8 cellular contexts compared by ENCODE assay signal in genomic region chr18:50819727-50820378, GRCh38. TPM values are rescaled to one million over a fixed set of nuclear protein-coding genes. Genes with fewer than 3 reads are reported as not detected.
DNase-seq lines count a peak whose midpoint lies in the region; ATAC-seq and TF ChIP-seq lines count a peak whose summit lies in the region.

MRO (minus strand) TSS chr18:50820016; CDS start chr18:50809400, 10,616 bp downstream.

- no peak within 1 kb of the TSS for H3K4ac ChIP-seq in IMR-90 (ENCODE audit: low read depth, low read length)

- H3K79me2 ChIP-seq in OCI-LY3 (ENCODE audit: low read length): no peaks in the 10 kb centered on the region

- WGBS in IMR-90 (ENCODE audit: extremely low coverage in 2 of 2, insufficient read length in 1 of 2), 2 experiments: 0% methylated on average over 4 of the region's 24 CpGs; no CpG with 5 or more reads in 1 of the 2 experiments

- H3K56ac ChIP-seq in IMR-90 (ENCODE audit: extremely low read depth, insufficient read depth, low read length): no peak within 1 kb of the TSS

- no peak within 1 kb of the TSS for H2BK20ac ChIP-seq in IMR-90 (ENCODE audit: low read depth, low read length)

- CTCF ChIA-PET in IMR-90 (lab: Yijun Ruan, JAX): interaction anchor here (0.6 to 2.0 kb wide), 7 partner anchors 9 to 249 kb away, joined by 3 to 8 read pairs (median 3); no protein-coding TSS in a partner anchor

- in situ Hi-C loops in IMR-90 (cut with MboI; ENCODE audit: low sequenced_read_pairs): loop anchor here (10.0 kb wide), 1 partner anchor 225 kb away; no protein-coding TSS in a partner anchor

- no peaks in the 10 kb centered on the region for H3K79me1 ChIP-seq in IMR-90 (ENCODE audit: low read depth in 1 of 2, low read length in 2 of 2)

- no peaks in the 10 kb centered on the region for H3K9me1 ChIP-seq in IMR-90 (ENCODE audit: insufficient read depth, low read length)

- H2BK120ac ChIP-seq in IMR-90 (ENCODE audit: low read depth, low read length): no peak within 1 kb of the TSS

- H2AK5ac ChIP-seq in IMR-90 (ENCODE audit: low read depth, low read length): no peak within 1 kb of the TSS

- no peak within 1 kb of the TSS for H3K23ac ChIP-seq in IMR-90 (ENCODE audit: low read depth, low read length)

- H2AK9ac ChIP-seq in IMR-90 (replicated peaks; ENCODE audit: low read depth, low read length, poor library complexity): no peak within 1 kb of the TSS

- H4K8ac ChIP-seq in IMR-90 (ENCODE audit: low read depth in 2 of 2, low read length in 2 of 2): no peak within 1 kb of the TSS

- no peak within 1 kb of the TSS for H4K91ac ChIP-seq in IMR-90 (ENCODE audit: insufficient read depth, low read depth, low read length)

- H4K5ac ChIP-seq in IMR-90 (ENCODE audit: low read depth, low read length): no peak within 1 kb of the TSS

- no peak within 1 kb of the TSS for H3K14ac ChIP-seq in IMR-90 (replicated peaks; ENCODE audit: low read depth, low read length)

- TF ChIP-seq CTCF in IMR-90 (conservative IDR thresholded peaks at IDR 0.05; ENCODE audit: low read depth, low read length): peak; percentile 94
- peak; percentile 100 for TF ChIP-seq CTCF in OCI-LY3 (IDR thresholded peaks at IDR 0.05; ENCODE audit: low read depth, low read length)

- H2BK5ac ChIP-seq in IMR-90 (ENCODE audit: low read depth, low read length, poor library complexity, severe bottlenecking): no peak within 1 kb of the TSS

- H2AFZ ChIP-seq in IMR-90 (replicated peaks; ENCODE audit: low read length, poor library complexity) (peak within 1 kb of the TSS; percentile 87), OCI-LY3 (ENCODE audit: low read depth, low read length) (peak within 1 kb of the TSS; percentile 95)

- H3K4me2 ChIP-seq in IMR-90 (ENCODE audit: low read depth, low read length) (peak within 1 kb of the TSS; percentile 91), OCI-LY3 (ENCODE audit: low read length) (peak within 1 kb of the TSS; percentile 86)

- no TSS peak for BruUV-seq in IMR-90 (replicated peaks; lab: Mats Ljungman, UMichigan)

- no peak within 1 kb of the TSS for H2BK15ac ChIP-seq in IMR-90 (ENCODE audit: low read depth, low read length)

- POLR2A ChIA-PET in IMR-90 (lab: Charles Lee; ENCODE audit: unreplicated experiment): no interaction called here

- H3K9me3 ChIP-seq in IMR-90 (ENCODE audit: control insufficient read depth, insufficient read depth, low read length) (no peaks in the 10 kb centered on the region), OCI-LY3 (ENCODE audit: insufficient read depth, low read length) (no peaks in the 10 kb centered on the region), mucosa of stomach (ENCODE audit: control insufficient read depth, low read length) (no peaks in the 10 kb centered on the region)

- DNase-seq in DMS114 treated with DMSO at 0.1 percent for 48 hours (lab: John Stamatoyannopoulos, UW; ENCODE audit: unreplicated experiment) (peak; percentile 62), IMR-90 (peak; percentile 60), activated T-cell treated with anti-CD3 and anti-CD28 coated beads for 24 hours (ENCODE audit: low read depth) (peak; percentile 67)
- DNase-seq in stimulated activated CD8-positive, alpha-beta memory T cell treated with anti-CD3 and anti-CD28 coated beads, Interleukin-4, amount 100 ng/mL, for 4 hours (ENCODE audit: low read depth in 2 of 2, low spot score in 1 of 2): peak; percentile 45 to 65

- no peak within 1 kb of the TSS for H3K18ac ChIP-seq in IMR-90 (ENCODE audit: low read depth, low read length)

- peak within 1 kb of the TSS; percentile 26 for H3K4me3 ChIP-seq in IMR-90 (ENCODE audit: insufficient read depth, low read depth, low read length)
- H3K4me3 ChIP-seq in OCI-LY3 (ENCODE audit: low read length): peak within 1 kb of the TSS; percentile 75
- peak within 1 kb of the TSS; percentile 42 for H3K4me3 ChIP-seq in mucosa of stomach (ENCODE audit: low read length)

- ATAC-seq in GM21576 (IDR thresholded peaks at IDR 0.05; ENCODE audit: unreplicated experiment): peak; percentile 84
- peak; percentile 97 for ATAC-seq in IMR-90 (ENCODE audit: low read depth)
- ATAC-seq in esophagus mucosa: peak; percentile 84

- peak; percentile 96 for TF ChIP-seq RAD21 in IMR-90 (IDR thresholded peaks at IDR 0.05; ENCODE audit: low read length)

- 0 out of 2 replicates have a peak within 1 kb of the TSS, but pooled peaks have one; percentile 8 for H3K9ac ChIP-seq in IMR-90 (ENCODE audit: low read depth, low read length)
- peak within 1 kb of the TSS; percentile 56 for H3K9ac ChIP-seq in OCI-LY3 (ENCODE audit: low read length)
- peak within 1 kb of the TSS; percentile 60 for H3K9ac ChIP-seq in mucosa of stomach (ENCODE audit: low read length)

- peaks cover 6% of the 10 kb centered on the region for H3K27me3 ChIP-seq in IMR-90 (ENCODE audit: control insufficient read depth, insufficient read depth, low read length)
- peaks cover 9% of the 10 kb centered on the region for H3K27me3 ChIP-seq in OCI-LY3 (ENCODE audit: low read depth, low read length)
- H3K27me3 ChIP-seq in mucosa of stomach (ENCODE audit: control insufficient read depth, insufficient read depth, low read length): no peaks in the 10 kb centered on the region

- intact Hi-C loops in IMR-90 (cut with micrococcal nuclease): loop anchor here (1.0 to 5.0 kb wide), 5 partner anchors 47 to 377 kb away; partner anchors contain the start of genes ELAC1, MEX3C and SMAD4

- H4K20me1 ChIP-seq in IMR-90 (ENCODE audit: insufficient read depth, low read length): no peaks in the 10 kb centered on the region
- no peaks in the 10 kb centered on the region for H4K20me1 ChIP-seq in OCI-LY3 (ENCODE audit: insufficient read depth, low read length)

- dilution Hi-C loops in IMR-90 (cut with HindIII; ENCODE audit: low sequenced_read_pairs, unreplicated experiment): no loop called here

- H3K27ac ChIP-seq in IMR-90 (ENCODE audit: insufficient read depth, low read length): no peak within 1 kb of the TSS
- H3K27ac ChIP-seq in OCI-LY3 (ENCODE audit: low read length): no peak within 1 kb of the TSS

- H3K4me1 ChIP-seq in IMR-90 (ENCODE audit: control insufficient read depth, insufficient read depth, low read length): no peaks in the 10 kb centered on the region
- peaks cover 29% of the 10 kb centered on the region for H3K4me1 ChIP-seq in OCI-LY3 (ENCODE audit: low read length)
- no peaks in the 10 kb centered on the region for H3K4me1 ChIP-seq in mucosa of stomach (ENCODE audit: control insufficient read depth, insufficient read depth, low read length)

- H3K36me3 ChIP-seq in IMR-90 (ENCODE audit: control insufficient read depth, insufficient read depth, low read length) (no peaks in the 10 kb centered on the region), OCI-LY3 (replicated peaks; ENCODE audit: low read depth, low read length) (no peaks in the 10 kb centered on the region), mucosa of stomach (ENCODE audit: control insufficient read depth, insufficient read depth, low read length) (no peaks in the 10 kb centered on the region)

- 0 out of 2 replicates have a peak, but pooled peaks have one; percentile 38 for TF ChIP-seq POLR2A in IMR-90 (IDR thresholded peaks at IDR 0.05; ENCODE audit: low read depth, low read length)

TF ChIP-seq in IMR-90, 13 proteins besides CTCF, POLR2A, EP300 and RAD21:
- TF ChIP-seq MAZ (IDR thresholded peaks at IDR 0.05; ENCODE audit: borderline replicate concordance, low read depth, low read length) (0 out of 2 replicates have a peak, but pooled peaks have one; percentile 50), NFE2L2 (IDR thresholded peaks at IDR 0.05; ENCODE audit: low read depth, low read length) (no peak), MAFK (IDR thresholded peaks at IDR 0.05; ENCODE audit: low read depth, low read length) (no peak), BHLHE40 (IDR thresholded peaks at IDR 0.05; ENCODE audit: low read depth, low read length) (no peak), MXI1 (IDR thresholded peaks at IDR 0.05; ENCODE audit: borderline replicate concordance, low read depth, low read length) (no peak), FOS (IDR thresholded peaks at IDR 0.05; ENCODE audit: low read depth, low read length) (no peak), CEBPB (IDR thresholded peaks at IDR 0.05; ENCODE audit: low read depth, low read length) (peak; percentile 7; the same call in 1 of the 2 replicates), SMC3 (IDR thresholded peaks at IDR 0.05; ENCODE audit: low read depth, low read length) (peak; percentile 90), USF2 (IDR thresholded peaks at IDR 0.05; ENCODE audit: low read depth, low read length) (no peak)
TF ChIP-seq in IMR-90: peak in this region for 3.

RNA-seq across cellular contexts. Expression of gene MRO, which starts in this region (rescaled TPM):
- total RNA-seq in IMR-90 (2012; rRNA removed): not detected in 2 replicates
- not detected in 2 replicates for polyA plus RNA-seq in IMR-90 (2012; rRNA removed)
- polyA plus RNA-seq in IMR-90 (2012; cell fraction: cytosol; rRNA removed): not detected in 2 replicates
- polyA plus RNA-seq in IMR-90 (2012; cell fraction: nucleus; rRNA removed; ENCODE audit: low replicate concordance): not detected in 2 replicates
- total RNA-seq in esophagus mucosa: not detected

Comparison
In these comparisons a context has a peak if more than half of its experiments do, and no peak if none do; other contexts are left out.
1. Peak in DNase-seq, ATAC-seq, H3K4me3 ChIP-seq, H3K9ac ChIP-seq and H3K4me2 ChIP-seq in IMR-90; RNA of the gene not detected or under 1 TPM.
2. Peak in ATAC-seq in esophagus mucosa; RNA of the gene not detected or under 1 TPM.
3. H3K9ac ChIP-seq: peak in every context shown above with its lines; median percentile 60 in mucosa of stomach; 56 in OCI-LY3; 8 in IMR-90.